25 cellular contexts compared by ENCODE assay signal in genomic region chr1:10630661-10631120, GRCh38.
DNase-seq lines count a peak whose midpoint lies in the region; ATAC-seq, FAIRE-seq and TF ChIP-seq lines count a peak whose summit lies in the region.
"Had no signal": no experiment of that assay in that cellular context is flagged by ENCODE, and none has a peak within 500 bp of the region (broad histone marks: within the 10 kb centered on the region; RNA-seq: fewer than 3 reads in every experiment).

No MANE protein-coding gene starts in this region.

- no peaks in the 10 kb centered on the region for H3K36me3 Mint-ChIP-seq in chondrocyte (ENCODE audit: low read depth)
- H3K36me3 Mint-ChIP-seq: activated naive CD8-positive, alpha-beta T cell treated with anti-CD3 and anti-CD28 coated beads, Interleukin-2, amount 10 ng/mL, durations not matched to agents 7 days and 5 days; naive B cell had no signal

- WGBS in right lobe of liver (ENCODE audit: insufficient coverage, low coverage, low lambda C conversion rate, missing lambda C conversion rate): 91% methylated on average over 3 of the region's 13 CpGs
- 96% methylated on average over 13 of the region's 13 CpGs for WGBS in HepG2 (ENCODE audit: low lambda C conversion rate)

- no TSS peak for BruUV-seq in HepG2 (replicated peaks; lab: Mats Ljungman, UMichigan)

- peaks cover 0 to 16% (median 2%) of the 10 kb centered on the region in 4 donors for H3K36me3 ChIP-seq in right lobe of liver
- peaks cover 0 to 9% of the 10 kb centered on the region in 2 experiments; a peak in 1 of 5 replicates for H3K36me3 ChIP-seq in HepG2 (replicated peaks in 1 of 2; ENCODE audit: control insufficient read depth in 1 of 2, insufficient read depth in 2 of 2, low read length in 2 of 2)
- H3K36me3 ChIP-seq in osteoblast (ENCODE audit: insufficient read depth, low read length): peaks cover under 1% of the 10 kb centered on the region
- no peaks in the 10 kb centered on the region for H3K36me3 ChIP-seq in breast epithelium

- ATAC-seq in right lobe of liver: no peak
- no peak for ATAC-seq in HepG2
- ATAC-seq: CD8-positive, alpha-beta T cell had no signal

- H3K79me2 ChIP-seq in HepG2 (ENCODE audit: insufficient read depth, low read length): no peaks in the 10 kb centered on the region
- no peaks in the 10 kb centered on the region for H3K79me2 ChIP-seq in osteoblast (ENCODE audit: insufficient read depth, low read length)

- H3K27me3 ChIP-seq in right lobe of liver: no peaks in the 10 kb centered on the region
- H3K27me3 ChIP-seq in HepG2 (ENCODE audit: control insufficient read depth in 1 of 2, insufficient read depth in 2 of 2, low read length in 2 of 2): no peaks in the 10 kb centered on the region
- H3K27me3 ChIP-seq in osteoblast (ENCODE audit: insufficient read depth, low read length): no peaks in the 10 kb centered on the region
- H3K27me3 ChIP-seq in breast epithelium: no peaks in the 10 kb centered on the region

- no peak overlapping the region for H3K9ac ChIP-seq in HepG2 (ENCODE audit: insufficient read depth, low read depth, low read length)

- FAIRE-seq in HepG2 (lab: Jason Lieb, UNC): no peak
- FAIRE-seq: colon, urothelium cell line had no signal

- no peaks in the 10 kb centered on the region for H3K9me3 Mint-ChIP-seq in chondrocyte (ENCODE audit: low read depth)
- H3K9me3 Mint-ChIP-seq: activated CD4-positive, alpha-beta T cell treated with anti-CD3 and anti-CD28 coated beads, Interleukin-2, amount 10 ng/mL, durations not matched to agents 7 days and 5 days; activated naive CD8-positive, alpha-beta T cell treated with anti-CD3 and anti-CD28 coated beads, Interleukin-2, amount 10 ng/mL, durations not matched to agents 7 days and 5 days; activated T-helper 2 cell treated with anti-CD3 and anti-CD28 coated beads, Interferon-gamma antibody, Interleukin-2, Interleukin-4, amounts not matched to agents 10 μg/mL and 5 μg/mL and 100 μg/mL, durations not matched to agents 14 hours and 24 hours and 36 hours; CD8-positive, alpha-beta T cell; naive B cell; T-helper 1 cell treated with Interleukin-12 subunit alpha and Interleukin-12 subunit beta and Interleukin-4 antibody, amounts not matched to agents 30 μg/mL and 1 μg/mL, for 36 hours had no signal

- H3K4me3 Mint-ChIP-seq in chondrocyte (ENCODE audit: unreplicated experiment): no peak overlapping the region
- H3K4me3 Mint-ChIP-seq: activated CD4-positive, alpha-beta T cell treated with anti-CD3 and anti-CD28 coated beads, Interleukin-2, amount 10 ng/mL, durations not matched to agents 7 days and 5 days; activated naive CD8-positive, alpha-beta T cell treated with anti-CD3 and anti-CD28 coated beads, Interleukin-2, amount 10 ng/mL, durations not matched to agents 7 days and 5 days; CD8-positive, alpha-beta T cell; naive B cell; T-helper 1 cell treated with Interleukin-12 subunit alpha and Interleukin-12 subunit beta and Interleukin-4 antibody, amounts not matched to agents 30 μg/mL and 1 μg/mL, for 36 hours had no signal

- TF ChIP-seq CTCF in right lobe of liver (IDR thresholded peaks at IDR 0.05) (no peak), HepG2 (CRISPR knock-in tag; IDR thresholded peaks at IDR 0.05) (no peak), chondrocyte (IDR thresholded peaks at IDR 0.05) (no peak), osteoblast (IDR thresholded peaks at IDR 0.05; ENCODE audit: extremely low read depth, low read depth, low read length) (no peak), breast epithelium (IDR thresholded peaks at IDR 0.05) (no peak)

- H3K27ac ChIP-seq in right lobe of liver (no peak overlapping the region), HepG2 (ENCODE audit: extremely low read length, insufficient read depth, low read length) (no peak overlapping the region), osteoblast (ENCODE audit: low read depth, low read length) (no peak overlapping the region), breast epithelium (peak overlapping the region in 1 of 2 donors; percentile 38)

- H4K20me1 ChIP-seq in HepG2 (ENCODE audit: insufficient read depth, low read length): no peaks in the 10 kb centered on the region
- H4K20me1 ChIP-seq in osteoblast (ENCODE audit: insufficient read depth, low read length): no peaks in the 10 kb centered on the region

- H2AFZ ChIP-seq in HepG2 (ENCODE audit: low read length): no peak overlapping the region
- H2AFZ ChIP-seq in osteoblast (ENCODE audit: low read length): no peak overlapping the region

- no peaks in the 10 kb centered on the region for H3K27me3 Mint-ChIP-seq in chondrocyte (ENCODE audit: low read depth)
- H3K27me3 Mint-ChIP-seq: activated CD4-positive, alpha-beta T cell treated with anti-CD3 and anti-CD28 coated beads, Interleukin-2, amount 10 ng/mL, durations not matched to agents 7 days and 5 days; activated naive CD8-positive, alpha-beta T cell treated with anti-CD3 and anti-CD28 coated beads, Interleukin-2, amount 10 ng/mL, durations not matched to agents 7 days and 5 days; naive B cell had no signal

- no peak for TF ChIP-seq EP300 in HepG2 (IDR thresholded peaks at IDR 0.05; ENCODE audit: low read depth in 2 of 2, low read length in 2 of 2)
- no peak for TF ChIP-seq EP300 in HepG2 (CRISPR knock-in tag; IDR thresholded peaks at IDR 0.05; ENCODE audit: borderline replicate concordance)

- peak overlapping the region; percentile 12 for H3K27ac Mint-ChIP-seq in chondrocyte (ENCODE audit: unreplicated experiment)
- H3K27ac Mint-ChIP-seq: activated CD4-positive, alpha-beta T cell treated with anti-CD3 and anti-CD28 coated beads, Interleukin-2, amount 10 ng/mL, durations not matched to agents 7 days and 5 days; activated naive CD8-positive, alpha-beta T cell treated with anti-CD3 and anti-CD28 coated beads, Interleukin-2, amount 10 ng/mL, durations not matched to agents 7 days and 5 days; activated T-helper 2 cell treated with anti-CD3 and anti-CD28 coated beads, Interferon-gamma antibody, Interleukin-2, Interleukin-4, amounts not matched to agents 10 μg/mL and 5 μg/mL and 100 μg/mL, durations not matched to agents 14 hours and 24 hours and 36 hours; CD8-positive, alpha-beta T cell; T-helper 1 cell treated with Interleukin-12 subunit alpha and Interleukin-12 subunit beta and Interleukin-4 antibody, amounts not matched to agents 30 μg/mL and 1 μg/mL, for 36 hours had no signal

- peaks cover 0 to 19% (median 8%) of the 10 kb centered on the region in 4 donors for H3K4me1 ChIP-seq in right lobe of liver
- no peaks in the 10 kb centered on the region for H3K4me1 ChIP-seq in HepG2 (ENCODE audit: insufficient read depth, low read length)
- H3K4me1 ChIP-seq in osteoblast (ENCODE audit: insufficient read depth, low read length): peaks cover 17% of the 10 kb centered on the region
- H3K4me1 ChIP-seq in breast epithelium: peaks cover 12 to 38% of the 10 kb centered on the region in 2 donors

- no peak for TF ChIP-seq POLR2A in right lobe of liver (IDR thresholded peaks at IDR 0.05)
- TF ChIP-seq POLR2A in HepG2 (IDR thresholded peaks at IDR 0.05; ENCODE audit: insufficient read depth in 1 of 2, low read depth in 2 of 2, low read length in 2 of 2): no peak
- TF ChIP-seq POLR2A in breast epithelium (IDR thresholded peaks at IDR 0.05): no peak

- DNase-seq in right lobe of liver: peak in 2 of 3 donors; percentile 40 to 45
- no peak for DNase-seq in HepG2 (ENCODE audit: low spot score)
- DNase-seq in chondrocyte (ENCODE audit: low spot score): peak; percentile 66
- peak; percentile 72 for DNase-seq in osteoblast (ENCODE audit: insufficient read length, low spot score, missing footprints)
- no peak for DNase-seq in breast epithelium (ENCODE audit: low spot score in 2 of 2)
- DNase-seq in MV-4-11 (lab: John Stamatoyannopoulos, UW): no peak
- no peak for DNase-seq in EL
- no peak for DNase-seq in AG08396 (ENCODE audit: low spot score)
- DNase-seq: activated CD4-positive, alpha-beta T cell treated with anti-CD3 and anti-CD28 coated beads, Interleukin-2, amount 10 ng/mL, durations not matched to agents 7 days and 5 days; activated naive CD8-positive, alpha-beta T cell treated with anti-CD3 and anti-CD28 coated beads, Interleukin-2, amount 10 ng/mL, durations not matched to agents 7 days and 5 days; CD8-positive, alpha-beta T cell; GDM1; Karpas-422; kidney glomerular epithelial cell; mesendoderm; naive B cell; NCI-H1048; NCI-H187; NCI-H2227 treated with DMSO at 0.1 percent for 48 hours; NCI-H748 treated with DMSO at 0.1 percent for 48 hours; OCI-M1 had no signal

- CTCF ChIA-PET in HepG2 (lab: Yijun Ruan, JAX; ENCODE audit: low intra/inter-chr PET ratio, low total read pairs): no interaction called here

- H3K9me3 ChIP-seq in right lobe of liver: no peaks in the 10 kb centered on the region
- H3K9me3 ChIP-seq in HepG2 (ENCODE audit: low read length): no peaks in the 10 kb centered on the region
- no peaks in the 10 kb centered on the region for H3K9me3 ChIP-seq in osteoblast (ENCODE audit: low read depth, low read length)
- H3K9me3 ChIP-seq in breast epithelium: no peaks in the 10 kb centered on the region

- in situ Hi-C loops in HepG2 (cut with HindIII; ENCODE audit: extremely low pct_ligation_motif_present, low pct_unique_long_range_greater_than_20kb): no loop called here

- peaks cover 32% of the 10 kb centered on the region for H3K4me1 Mint-ChIP-seq in chondrocyte (ENCODE audit: low read depth)
- H3K4me1 Mint-ChIP-seq: activated CD4-positive, alpha-beta T cell treated with anti-CD3 and anti-CD28 coated beads, Interleukin-2, amount 10 ng/mL, durations not matched to agents 7 days and 5 days; activated naive CD8-positive, alpha-beta T cell treated with anti-CD3 and anti-CD28 coated beads, Interleukin-2, amount 10 ng/mL, durations not matched to agents 7 days and 5 days; naive B cell had no signal

- no peak for TF ChIP-seq RAD21 in HepG2 (CRISPR knock-in tag; IDR thresholded peaks at IDR 0.05)

- H3K4me2 ChIP-seq in HepG2 (ENCODE audit: low read depth, low read length) (no peak overlapping the region), osteoblast (ENCODE audit: insufficient read depth, low read length) (no peak overlapping the region)

- POLR2A ChIA-PET in HepG2 (lab: Yijun Ruan, JAX): no interaction called here

- intact Hi-C loops in right lobe of liver (cut with DNase I) (no loop called here), HepG2 (cut with micrococcal nuclease; ENCODE audit: unreplicated experiment) (no loop called here), breast epithelium (cut with DNase I; ENCODE audit: low total_unique reads) (no loop called here)

- H3K4me3 ChIP-seq in right lobe of liver (no peak overlapping the region), HepG2 (replicated peaks in 1 of 3; ENCODE audit: insufficient read depth in 1 of 3, low read depth in 2 of 3, low read length in 3 of 3) (no peak overlapping the region), osteoblast (ENCODE audit: insufficient read depth, low read length) (no peak overlapping the region), breast epithelium (no peak overlapping the region)

TF ChIP-seq in HepG2, 621 proteins besides CTCF, POLR2A, EP300 and RAD21 (continues in another document):
- no peak for TF ChIP-seq MEF2D (CRISPR knock-in tag; IDR thresholded peaks at IDR 0.05)
- TF ChIP-seq IRF2 (CRISPR knock-in tag; IDR thresholded peaks at IDR 0.05): no peak

Comparison
In these comparisons a context has a peak if more than half of its experiments do, and no peak if none do; other contexts are left out.
1. DNase-seq: peak in right lobe of liver (2 of 3), chondrocyte (single experiment) and osteoblast (single experiment); none in HepG2 (single experiment), breast epithelium (0 of 2), MV-4-11 (single experiment), EL (single experiment) and AG08396 (single experiment).